Comparison of ENCODE assay signal across 29 cellular contexts in the genomic region with DNA sequence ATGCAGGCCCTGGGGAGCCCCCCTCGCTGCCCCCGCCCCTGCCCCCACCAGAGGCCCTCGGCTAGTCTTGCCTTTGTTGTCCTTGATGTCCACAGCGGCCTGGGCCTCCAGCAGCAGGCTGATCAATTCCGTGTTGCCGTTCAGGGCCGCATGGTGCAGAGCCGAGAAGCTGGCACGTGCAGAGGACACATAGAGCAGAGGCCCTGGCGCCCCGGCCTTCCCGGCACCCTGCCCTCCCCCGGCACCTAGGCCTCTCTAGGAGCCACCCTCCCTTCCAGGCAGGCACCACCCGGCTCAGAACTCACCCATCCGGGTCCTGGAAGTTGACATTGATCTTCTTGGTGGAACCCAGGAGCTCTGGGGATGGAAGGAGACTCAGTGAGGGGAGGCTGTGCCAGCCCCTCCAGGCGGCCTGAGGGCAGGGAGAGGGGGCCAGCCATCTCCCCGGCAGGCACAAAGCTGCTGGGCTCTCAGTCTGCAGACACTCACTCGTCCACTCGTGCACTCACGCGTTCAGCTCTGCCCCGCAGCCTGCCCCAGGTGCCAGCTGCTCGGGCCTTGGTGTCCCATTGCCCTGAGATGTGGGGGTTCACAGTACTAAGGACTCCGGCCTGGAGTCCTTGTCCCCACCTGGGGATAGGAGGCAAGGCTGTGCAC.
"Had no signal": no experiment of that assay in that cellular context is flagged by ENCODE, and none has a peak within 500 bp of the region (broad histone marks: within the 10 kb centered on the region; RNA-seq: fewer than 3 reads in every experiment).

No MANE protein-coding gene starts in this region.

- H3K36me3 ChIP-seq: cardiac muscle cell, heart left ventricle, left lung, neutrophil, ovary, thyroid gland, upper lobe of right lung had no signal

- H3K36me3 Mint-ChIP-seq: activated naive CD8-positive, alpha-beta T cell; brain; natural killer cell treated with Interleukin-12 subunit alpha and Interleukin-12 subunit beta and Interleukin-15 and Interleukin-18, amount 100 ng/mL, for 72 hours had no signal

- H3K4me3 ChIP-seq: cardiac muscle cell, heart left ventricle, left lung, lung, mucosa of descending colon, ovary, skin epidermis, thyroid gland, upper lobe of right lung had no signal

- H3K9me3 ChIP-seq: heart left ventricle, left lung, mucosa of descending colon, neutrophil, ovary, thyroid gland, upper lobe of right lung had no signal

- H3K27me3 ChIP-seq: cardiac muscle cell, ovary, thyroid gland had no signal

- H3K4me3 Mint-ChIP-seq: activated naive CD8-positive, alpha-beta T cell; activated T-cell treated with anti-CD3 and anti-CD28 coated beads, Interleukin-2, amount 50 U/mL, for 72 hours; brain; endodermal cell; natural killer cell treated with Interleukin-12 subunit alpha and Interleukin-12 subunit beta and Interleukin-15 and Interleukin-18, amount 100 ng/mL, for 72 hours; stimulated activated naive CD8-positive, alpha-beta T cell treated with anti-CD3 and anti-CD28 coated beads, Interleukin-15, amount 100 ng/mL, for 72 hours had no signal

- H3K27me3 Mint-ChIP-seq: brain had no signal

- DNase-seq: activated CD4-positive, alpha-beta T cell treated with anti-CD3 and anti-CD28 coated beads for 4 hours; activated CD4-positive, alpha-beta T cell treated with anti-CD3 and anti-CD28 coated beads, Interleukin-2, amount 50 U/mL, for 4 hours; activated CD4-positive, CD25-positive, alpha-beta regulatory T cell; activated effector memory CD4-positive, alpha-beta T cell treated with Interleukin-2 at 50 U/mL for 16 hours; activated naive CD4-positive, alpha-beta T cell treated with Interleukin-2 at 50 U/mL for 16 hours; activated T-cell treated with anti-CD3 and anti-CD28 coated beads for 4 hours; activated T-cell treated with anti-CD3 and anti-CD28 coated beads, Interleukin-2, amount 50 U/mL, for 72 hours; aorta; cortex of kidney; endodermal cell; foreskin fibroblast; heart left ventricle; left lung; mucosa of descending colon; ovary; stimulated activated CD4-positive, alpha-beta T cell treated with anti-CD3 and anti-CD28 coated beads, Interleukin-12 subunit alpha, Interleukin-12 subunit beta, amount 100 ng/mL, for 4 hours; stimulated activated CD4-positive, alpha-beta T cell treated with anti-CD3 and anti-CD28 coated beads, Interleukin-4, amount 100 ng/mL, for 1 hour; stimulated activated naive CD8-positive, alpha-beta T cell treated with anti-CD3 and anti-CD28 coated beads, Interleukin-15, amount 100 ng/mL, for 72 hours; thyroid gland; upper lobe of right lung had no signal

- H3K27ac ChIP-seq: cardiac muscle cell, heart left ventricle, left lung, neutrophil, ovary, skin epidermis, thyroid gland, upper lobe of right lung had no signal

- H3K27ac Mint-ChIP-seq: activated naive CD8-positive, alpha-beta T cell; activated T-cell treated with anti-CD3 and anti-CD28 coated beads, Interleukin-2, amount 50 U/mL, for 72 hours; endodermal cell; natural killer cell treated with Interleukin-12 subunit alpha and Interleukin-12 subunit beta and Interleukin-15 and Interleukin-18, amount 100 ng/mL, for 72 hours; progenitor cell of endocrine pancreas; stimulated activated naive CD8-positive, alpha-beta T cell treated with anti-CD3 and anti-CD28 coated beads, Interleukin-15, amount 100 ng/mL, for 72 hours had no signal

- H3K9me3 Mint-ChIP-seq: activated T-cell treated with anti-CD3 and anti-CD28 coated beads, Interleukin-2, amount 50 U/mL, for 72 hours; endodermal cell; natural killer cell treated with Interleukin-12 subunit alpha and Interleukin-12 subunit beta and Interleukin-15 and Interleukin-18, amount 100 ng/mL, for 72 hours; stimulated activated naive CD8-positive, alpha-beta T cell treated with anti-CD3 and anti-CD28 coated beads, Interleukin-15, amount 100 ng/mL, for 72 hours had no signal

- H3K4me1 Mint-ChIP-seq: endodermal cell had no signal

- ATAC-seq: activated T-cell treated with anti-CD3 and anti-CD28 coated beads, Interleukin-2, amount 50 U/mL, for 72 hours; esophagus mucosa; heart left ventricle; left lung; mucosa of descending colon; natural killer cell treated with Interleukin-12 subunit alpha and Interleukin-12 subunit beta and Interleukin-15 and Interleukin-18, amount 100 ng/mL, for 72 hours; stimulated activated naive CD8-positive, alpha-beta T cell treated with anti-CD3 and anti-CD28 coated beads, Interleukin-15, amount 100 ng/mL, for 72 hours; upper lobe of right lung had no signal
